Comparison of ENCODE assay signal across 19 cellular contexts in genomic region chr4:153218961-153219360, GRCh38. TPM values are rescaled to one million over a fixed set of nuclear protein-coding genes. Genes with fewer than 3 reads are reported as not detected.
DNase-seq lines count a peak whose midpoint lies in the region; ATAC-seq, FAIRE-seq and TF ChIP-seq lines count a peak whose summit lies in the region.
"Had no signal": no experiment of that assay in that cellular context is flagged by ENCODE, and none has a peak within 500 bp of the region (broad histone marks: within the 10 kb centered on the region; RNA-seq: fewer than 3 reads in every experiment).

No MANE protein-coding gene starts in this region.

- POLR2A ChIA-PET in Caco-2 (lab: Charles Lee): interaction anchor here (1.0 kb wide), 1 partner anchor 10 kb away, joined by 4 read pairs; no protein-coding TSS in a partner anchor

- H3K4me3 ChIP-seq in Caco-2 (ENCODE audit: low read depth, low read length) (no peak overlapping the region), bronchial epithelial cell (ENCODE audit: low read depth, low read length) (no peak overlapping the region), mucosa of descending colon (no peak overlapping the region), spleen (no peak overlapping the region)

- H3K4me1 ChIP-seq in Caco-2: peaks cover 20% of the 10 kb centered on the region
- peaks cover 25% of the 10 kb centered on the region for H3K4me1 ChIP-seq in mucosa of descending colon (ENCODE audit: low read depth)
- H3K4me1 ChIP-seq in spleen: peaks cover 6 to 42% (median 22%) of the 10 kb centered on the region in 6 donors

- DNase-seq in Caco-2 (no peak), LoVo (ENCODE audit: low spot score) (peak; percentile 86), bronchial epithelial cell (ENCODE audit: low read depth) (peak; percentile 56), mucosa of descending colon (peak in 1 of 3 donors; percentile 74), GM03348 (ENCODE audit: low spot score) (no peak), midbrain (lab: John Stamatoyannopoulos, UW) (no peak), spleen (no peak)
- DNase-seq: COR-L47, DMS79 treated with DMSO at 0.1 percent for 48 hours, GDM1, GOT3, NCI-H1048, NCI-H187 treated with DMSO at 0.1 percent for 48 hours, NCI-H446, SIG-M5 had no signal

- no peaks in the 10 kb centered on the region for H3K9me3 Mint-ChIP-seq in Caco-2 (ENCODE audit: unreplicated experiment)
- H3K9me3 Mint-ChIP-seq: IgD-negative memory B cell had no signal

- BruUV-seq in Caco-2 (replicated peaks; lab: Mats Ljungman, UMichigan): no TSS peak

- H3K36me3 ChIP-seq in Caco-2 (ENCODE audit: control insufficient read depth, insufficient read depth, low read length): peaks cover 4% of the 10 kb centered on the region; the same call in 1 of the 2 replicates
- no peaks in the 10 kb centered on the region for H3K36me3 ChIP-seq in bronchial epithelial cell (ENCODE audit: control insufficient read depth, insufficient read depth, low read length)
- no peaks in the 10 kb centered on the region for H3K36me3 ChIP-seq in mucosa of descending colon (ENCODE audit: low read depth)
- no peaks in the 10 kb centered on the region for H3K36me3 ChIP-seq in spleen

- H3K9me3 ChIP-seq in Caco-2: no peaks in the 10 kb centered on the region
- H3K9me3 ChIP-seq in mucosa of descending colon: no peaks in the 10 kb centered on the region
- H3K9me3 ChIP-seq in spleen: no peaks in the 10 kb centered on the region

- CTCF ChIA-PET in Caco-2 (lab: Charles Lee): no interaction called here

- H3K27me3 ChIP-seq in Caco-2 (replicated peaks; ENCODE audit: control insufficient read depth, insufficient read depth, low read length) (no peaks in the 10 kb centered on the region), bronchial epithelial cell (ENCODE audit: control insufficient read depth, insufficient read depth, low read length) (no peaks in the 10 kb centered on the region), spleen (replicated peaks in 1 of 7) (peaks cover 0 to 20% (median 0%) of the 10 kb centered on the region in 7 donors)

- 78 to 95% (median 92%) methylated on average over 3 of the region's 3 CpGs for WGBS in spleen, 5 donors

- intact Hi-C loops in Caco-2 (cut with micrococcal nuclease; ENCODE audit: unreplicated experiment): no loop called here
- intact Hi-C loops in mucosa of descending colon (cut with DNase I, micrococcal nuclease): loop anchor here in 1 of 2 donors (10.0 kb wide), 1 partner anchor 96 kb away; no protein-coding TSS in a partner anchor
- intact Hi-C loops in spleen (cut with DNase I; ENCODE audit: low total_unique reads): loop anchor here (10.0 kb wide), 1 partner anchor 64 kb away; no protein-coding TSS in a partner anchor

- H3K36me3 Mint-ChIP-seq in Caco-2 (ENCODE audit: insufficient read depth, unreplicated experiment): peaks cover 26% of the 10 kb centered on the region
- H3K36me3 Mint-ChIP-seq: IgD-negative memory B cell had no signal

- ATAC-seq in mucosa of descending colon (peak; percentile 89), HG03097 (IDR thresholded peaks at IDR 0.05; ENCODE audit: low FRiP score, unreplicated experiment) (no peak)

- TF ChIP-seq POLR2A in spleen (IDR thresholded peaks at IDR 0.05): no peak

- H3K27ac ChIP-seq in spleen: no peak overlapping the region
- H3K27ac ChIP-seq: C4-2B had no signal

- no peak for FAIRE-seq in bronchial epithelial cell (lab: Jason Lieb, UNC)
- FAIRE-seq: A204.1 had no signal

- peaks cover 21% of the 10 kb centered on the region for H3K4me1 Mint-ChIP-seq in Caco-2 (ENCODE audit: low read depth, unreplicated experiment)

- no peak overlapping the region for H3K4me3 Mint-ChIP-seq in Caco-2 (ENCODE audit: unreplicated experiment)
- H3K4me3 Mint-ChIP-seq: IgD-negative memory B cell had no signal

- TF ChIP-seq CTCF in Caco-2 (IDR thresholded peaks at IDR 0.05; ENCODE audit: insufficient read depth in 1 of 2, low read depth in 1 of 2, low read length in 1 of 2, severe bottlenecking in 1 of 2, unreplicated experiment in 1 of 2) (no peak), bronchial epithelial cell (IDR thresholded peaks at IDR 0.05; ENCODE audit: insufficient read depth, low read length, severe bottlenecking) (no peak), mucosa of descending colon (IDR thresholded peaks at IDR 0.05) (no peak), spleen (IDR thresholded peaks at IDR 0.05 in 8 of 11, conservative IDR thresholded peaks at IDR 0.05 in 3 of 11) (no peak)

- no peaks in the 10 kb centered on the region for H3K27me3 Mint-ChIP-seq in Caco-2 (ENCODE audit: insufficient read depth, unreplicated experiment)

- H3K27ac Mint-ChIP-seq in Caco-2 (ENCODE audit: unreplicated experiment): peak overlapping the region; percentile 16
- H3K27ac Mint-ChIP-seq: IgD-negative memory B cell had no signal

RNA-seq across cellular contexts. Expression of gene TRIM2, which starts 14.7 kb away (rescaled TPM):
- total RNA-seq in Caco-2 (2022) (62.0 and 62.3 TPM in 2 replicates), bronchial epithelial cell (7.1 and 23.4 TPM in 2 replicates), mucosa of descending colon (100 to 1,000 TPM in 2 of 3 donors, 10 to 100 TPM in 1; 96.4 to 167 (median 154) TPM), spleen (10 to 100 TPM; 28.1 to 77.9 (median 59.1) TPM)
- polyA plus RNA-seq in spleen: 10 to 100 TPM in 1 of 3 donors, 1 to 10 TPM in 2; 3.2 to 13.3 (median 4.7) TPM

Comparison
In these comparisons a context has a peak if more than half of its experiments do, and no peak if none do; other contexts are left out.
1. DNase-seq: peak in LoVo (single experiment) and bronchial epithelial cell (single experiment); none in Caco-2 (0 of 2), GM03348 (single experiment), midbrain (single experiment) and spleen (single experiment).